Comparison of ENCODE assay signal across 8 cellular contexts in the genomic region with DNA sequence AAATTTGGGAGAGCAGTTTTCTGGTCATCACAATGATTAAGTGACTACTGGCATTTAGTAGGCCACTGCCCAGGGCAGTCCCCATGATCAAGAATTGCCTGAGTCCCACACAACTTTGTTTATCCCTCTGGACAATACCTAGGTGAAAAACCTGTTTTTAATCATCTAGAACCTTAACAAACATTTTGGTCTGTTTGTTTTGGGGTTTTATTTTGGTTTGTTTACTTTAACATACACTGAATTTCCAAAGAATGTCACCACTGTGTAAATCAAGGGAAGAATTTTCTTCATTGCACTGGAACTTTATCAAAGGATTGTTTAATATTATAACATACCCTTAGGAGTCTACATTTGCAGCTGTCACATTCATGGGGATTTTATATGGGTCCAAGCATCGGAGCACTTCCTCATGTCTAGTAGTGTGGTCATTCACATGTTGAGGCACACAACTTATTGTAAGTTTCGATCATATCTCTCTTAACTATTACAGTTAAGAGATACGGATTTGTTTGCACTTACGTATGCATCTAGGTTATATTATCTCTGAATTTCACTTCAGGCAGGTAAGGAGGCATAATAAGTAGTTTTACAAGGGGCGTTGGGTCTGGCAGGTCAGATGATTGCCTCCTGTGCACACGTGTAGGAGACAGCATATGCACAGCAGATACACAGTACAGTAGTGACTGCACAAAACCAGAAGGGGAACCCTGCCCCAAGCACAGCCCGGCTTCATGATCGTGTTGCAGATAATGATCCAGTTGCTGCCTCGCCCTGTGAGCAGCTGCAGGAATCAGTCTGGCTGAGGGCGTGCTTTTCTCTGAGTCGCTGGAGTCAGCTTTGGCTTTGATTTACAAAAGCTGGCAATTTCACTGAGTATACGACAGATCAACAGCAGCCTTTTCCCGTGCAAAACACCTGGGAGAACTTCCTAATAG.
DNase-seq lines count a peak whose midpoint lies in the region; ATAC-seq and TF ChIP-seq lines count a peak whose summit lies in the region.
"Had no signal": no experiment of that assay in that cellular context is flagged by ENCODE, and none has a peak within 500 bp of the region (broad histone marks: within the 10 kb centered on the region; RNA-seq: fewer than 3 reads in every experiment).

No MANE protein-coding gene starts in this region.

- H3K36me3 Mint-ChIP-seq in naive thymus-derived CD4-positive, alpha-beta T cell: peaks cover 0 to 20% (median 5%) of the 10 kb centered on the region in 5 donors

- no peaks in the 10 kb centered on the region for H3F3A ChIP-seq in PC-9 (ENCODE audit: insufficient read depth, low read depth)

- peaks cover 0 to 12% (median 0%) of the 10 kb centered on the region in 5 donors for H3K27me3 Mint-ChIP-seq in naive thymus-derived CD4-positive, alpha-beta T cell

- CTCF ChIA-PET in naive thymus-derived CD4-positive, alpha-beta T cell (lab: Charles Lee): no interaction called here
- CTCF ChIA-PET in PC-9 (lab: Charles Lee): no interaction called here

- H3K4me3 Mint-ChIP-seq in naive thymus-derived CD4-positive, alpha-beta T cell: peak overlapping the region in 4 of 10 donors; percentile 15 to 40 (median 26)

- ATAC-seq in naive thymus-derived CD4-positive, alpha-beta T cell: peak; percentile 85
- ATAC-seq in GM21529 (IDR thresholded peaks at IDR 0.05; ENCODE audit: unreplicated experiment) (no peak), HG03045 (IDR thresholded peaks at IDR 0.05; ENCODE audit: unreplicated experiment) (no peak)

- H3K4me2 ChIP-seq in PC-9: no peak overlapping the region

- H3K36me3 ChIP-seq in naive thymus-derived CD4-positive, alpha-beta T cell (ENCODE audit: control insufficient read depth in 2 of 3, insufficient read depth in 3 of 3, low read length in 3 of 3): no peaks in the 10 kb centered on the region
- H3K36me3 ChIP-seq in PC-9 (ENCODE audit: low read depth): no peaks in the 10 kb centered on the region

- no peaks in the 10 kb centered on the region for H3K79me2 ChIP-seq in PC-9 (ENCODE audit: low read depth)

- POLR2A ChIA-PET in naive thymus-derived CD4-positive, alpha-beta T cell (lab: Charles Lee): interaction anchor here (0.7 to 3.1 kb wide), 4 partner anchors 16 to 285 kb away, joined by 4 to 9 read pairs (median 6); no protein-coding TSS in a partner anchor
- POLR2A ChIA-PET in PC-9 (lab: Charles Lee; ENCODE audit: unreplicated experiment): no interaction called here

- peaks cover 0 to 18% of the 10 kb centered on the region in 2 donors for H3K4me1 ChIP-seq in naive thymus-derived CD4-positive, alpha-beta T cell (ENCODE audit: control insufficient read depth in 2 of 2, insufficient read depth in 2 of 2, low read length in 2 of 2)
- 0 out of 2 replicates have a peak, but pooled peaks cover 5% of the 10 kb centered on the region for H3K4me1 ChIP-seq in PC-9 (replicated peaks; ENCODE audit: insufficient read depth)

- peaks cover 12 to 55% (median 44%) of the 10 kb centered on the region in 7 donors for H3K4me1 Mint-ChIP-seq in naive thymus-derived CD4-positive, alpha-beta T cell

- H4K20me1 ChIP-seq in PC-9 (ENCODE audit: insufficient read depth): no peaks in the 10 kb centered on the region

- peaks cover 0 to 8% (median 1%) of the 10 kb centered on the region in 11 donors for H3K9me3 Mint-ChIP-seq in naive thymus-derived CD4-positive, alpha-beta T cell

- H3K27ac Mint-ChIP-seq in naive thymus-derived CD4-positive, alpha-beta T cell: peak overlapping the region in 4 of 9 donors; percentile 11 to 67 (median 52)

- H3K9me2 ChIP-seq in PC-9 (ENCODE audit: insufficient read depth): no peaks in the 10 kb centered on the region

- H3K4me3 ChIP-seq in HFF-Myc (replicated peaks; ENCODE audit: low read depth, low read length) (no peak overlapping the region), PC-9 (no peak overlapping the region)
- no peak overlapping the region for H3K4me3 ChIP-seq in naive thymus-derived CD4-positive, alpha-beta T cell (ENCODE audit: low read length)

- peak; percentile 4 for TF ChIP-seq CTCF in HFF-Myc (IDR thresholded peaks at IDR 0.05; ENCODE audit: low read depth, low read length, missing control alignments)
- TF ChIP-seq CTCF in PC-9 (conservative IDR thresholded peaks at IDR 0.05): no peak

- H3K27ac ChIP-seq in naive thymus-derived CD4-positive, alpha-beta T cell (ENCODE audit: low read depth, low read length): no peak overlapping the region
- no peak overlapping the region for H3K27ac ChIP-seq in PC-9

- no peaks in the 10 kb centered on the region for H3K9me3 ChIP-seq in naive thymus-derived CD4-positive, alpha-beta T cell (ENCODE audit: control insufficient read depth in 2 of 3, low read length in 3 of 3)
- no peaks in the 10 kb centered on the region for H3K9me3 ChIP-seq in PC-9 (ENCODE audit: insufficient read depth, low read depth)

- no TSS peak for BruUV-seq in PC-9 (replicated peaks; lab: Mats Ljungman, UMichigan)

- DNase-seq in HFF-Myc (ENCODE audit: extremely low read depth, low read depth) (peak; percentile 14), NCI-H526 (lab: John Stamatoyannopoulos, UW) (peak; percentile 65 to 83), activated T-helper 1 cell treated with Interleukin-2 at 50 U/mL for 16 hours (ENCODE audit: low read depth) (peak; percentile 48), PC-9 (no peak)
- peak in 7 of 9 donors; percentile 14 to 58 (median 35) for DNase-seq in naive thymus-derived CD4-positive, alpha-beta T cell
- DNase-seq: NCI-H1105 had no signal

- H3K27me3 ChIP-seq in naive thymus-derived CD4-positive, alpha-beta T cell (ENCODE audit: control insufficient read depth in 2 of 2, insufficient read depth in 2 of 2, low read length in 2 of 2): no peaks in the 10 kb centered on the region
- no peaks in the 10 kb centered on the region for H3K27me3 ChIP-seq in PC-9 (ENCODE audit: insufficient read depth, low read depth)

- intact Hi-C loops in naive thymus-derived CD4-positive, alpha-beta T cell (cut with micrococcal nuclease): no loop called here
- intact Hi-C loops in PC-9 (cut with micrococcal nuclease; ENCODE audit: unreplicated experiment): no loop called here

- no peak overlapping the region for H2AFZ ChIP-seq in PC-9

Comparison
In these comparisons a context has a peak if more than half of its experiments do, and no peak if none do; other contexts are left out.
1. DNase-seq: peak in HFF-Myc (single experiment), NCI-H526 (2 of 2), activated T-helper 1 cell treated with Interleukin-2 at 50 U/mL for 16 hours (single experiment) and naive thymus-derived CD4-positive, alpha-beta T cell (7 of 9); none in PC-9 (0 of 2).